In genomic region chr20:46350201-46350985, GRCh38 we compare ENCODE assay signal across 9 cellular contexts. TPM values are rescaled to one million over a fixed set of nuclear protein-coding genes. Genes with fewer than 3 reads are reported as not detected.
DNase-seq lines count a peak whose midpoint lies in the region; ATAC-seq and TF ChIP-seq lines count a peak whose summit lies in the region.
"Had no signal": no experiment of that assay in that cellular context is flagged by ENCODE, and none has a peak within 500 bp of the region (broad histone marks: within the 10 kb centered on the region; RNA-seq: fewer than 3 reads in every experiment).

No MANE protein-coding gene starts in this region.

- peak overlapping the region; percentile 75 for H3K27ac Mint-ChIP-seq in activated CD4-positive, alpha-beta memory T cell treated with anti-CD3 and anti-CD28 coated beads, Interleukin-2, amount 10 ng/mL, durations not matched to agents 7 days and 5 days

- peak; percentile 67 for ATAC-seq in GM18511 (IDR thresholded peaks at IDR 0.05; ENCODE audit: unreplicated experiment)
- ATAC-seq in HG03520 (IDR thresholded peaks at IDR 0.05; ENCODE audit: unreplicated experiment) = peak; percentile 57
- ATAC-seq in HG03196 (IDR thresholded peaks at IDR 0.05; ENCODE audit: unreplicated experiment) = no peak
- ATAC-seq in esophagus mucosa = no peak

- H3K27me3 Mint-ChIP-seq in activated CD4-positive, alpha-beta memory T cell treated with anti-CD3 and anti-CD28 coated beads, Interleukin-2, amount 10 ng/mL, durations not matched to agents 7 days and 5 days = no peaks in the 10 kb centered on the region

- DNase-seq in AG09309 (ENCODE audit: low read depth) = peak; percentile 55
- DNase-seq in activated CD4-positive, alpha-beta memory T cell treated with anti-CD3 and anti-CD28 coated beads, Interleukin-2, amount 10 ng/mL, durations not matched to agents 7 days and 5 days = peak; percentile 32
- DNase-seq in iPS-NIHi7 (ENCODE audit: extremely low spot score) = peak; percentile 63
- no peak for DNase-seq in HPDE6-E6E7 (ENCODE audit: extremely low spot score)

- H3K4me3 Mint-ChIP-seq in activated CD4-positive, alpha-beta memory T cell treated with anti-CD3 and anti-CD28 coated beads, Interleukin-2, amount 10 ng/mL, durations not matched to agents 7 days and 5 days = no peak overlapping the region

- H3K4me3 ChIP-seq in AG09309 (ENCODE audit: control insufficient read depth, low read depth, low read length) = no peak overlapping the region

- TF ChIP-seq CTCF in AG09309 (IDR thresholded peaks at IDR 0.05; ENCODE audit: control insufficient read depth, insufficient read depth, low read depth, low read length, missing control alignments) = no peak

- POLR2A ChIA-PET in activated CD4-positive, alpha-beta memory T cell treated with anti-CD3 and anti-CD28 coated beads, Interleukin-2, amount 10 ng/mL, durations not matched to agents 7 days and 5 days (lab: Charles Lee) = interaction anchor here (1.4 kb wide), 1 partner anchor 37 kb away, joined by 4 read pairs; no protein-coding TSS in a partner anchor

- no peaks in the 10 kb centered on the region for H3K9me3 Mint-ChIP-seq in activated CD4-positive, alpha-beta memory T cell treated with anti-CD3 and anti-CD28 coated beads, Interleukin-2, amount 10 ng/mL, durations not matched to agents 7 days and 5 days

- H3K36me3 Mint-ChIP-seq in activated CD4-positive, alpha-beta memory T cell treated with anti-CD3 and anti-CD28 coated beads, Interleukin-2, amount 10 ng/mL, durations not matched to agents 7 days and 5 days (ENCODE audit: low read depth) = peaks cover 20% of the 10 kb centered on the region

- peaks cover 24% of the 10 kb centered on the region for H3K4me1 Mint-ChIP-seq in activated CD4-positive, alpha-beta memory T cell treated with anti-CD3 and anti-CD28 coated beads, Interleukin-2, amount 10 ng/mL, durations not matched to agents 7 days and 5 days

- CTCF ChIA-PET in activated CD4-positive, alpha-beta memory T cell treated with anti-CD3 and anti-CD28 coated beads, Interleukin-2, amount 10 ng/mL, durations not matched to agents 7 days and 5 days (lab: Charles Lee) = interaction anchor here (1.1 to 2.3 kb wide), 4 partner anchors 11 to 218 kb away, joined by 3 to 36 read pairs (median 6); no protein-coding TSS in a partner anchor

RNA-seq across cellular contexts. Expression of gene CDH22, which starts 42.1 kb away (rescaled TPM):
- total RNA-seq in activated CD4-positive, alpha-beta memory T cell treated with anti-CD3 and anti-CD28 coated beads, Interleukin-2, amount 10 ng/mL, durations not matched to agents 7 days and 5 days = not detected
- total RNA-seq in esophagus mucosa = 0.40 TPM
- total RNA-seq: mononuclear cell had no signal

RNA-seq across cellular contexts. Expression of gene ELMO2, which starts 56.0 kb away (rescaled TPM):
- 10 to 100 TPM; 85.6 to 97.6 TPM for total RNA-seq in activated CD4-positive, alpha-beta memory T cell treated with anti-CD3 and anti-CD28 coated beads, Interleukin-2, amount 10 ng/mL, durations not matched to agents 7 days and 5 days
- 30.0 TPM for total RNA-seq in esophagus mucosa

Comparison
In these comparisons a context has a peak if more than half of its experiments do, and no peak if none do; other contexts are left out.
1. ATAC-seq: peak in GM18511 (single experiment) and HG03520 (single experiment); none in HG03196 (single experiment) and esophagus mucosa (single experiment).